27 cellular contexts compared by ENCODE assay signal in genomic region chr12:93796719-93797118, GRCh38.
"Had no signal": no experiment of that assay in that cellular context is flagged by ENCODE, and none has a peak within 500 bp of the region (broad histone marks: within the 10 kb centered on the region; RNA-seq: fewer than 3 reads in every experiment).

No MANE protein-coding gene starts in this region.

- H3K9me3 ChIP-seq: lower lobe of right lung, mucosa of descending colon, ovary, prostate gland, sigmoid colon, spleen, tibial nerve, vagina had no signal

- H3K27me3 ChIP-seq: ovary, sigmoid colon, spleen, tibial nerve, vagina had no signal

- H3K4me3 Mint-ChIP-seq: natural killer cell treated with Interleukin-12 subunit alpha and Interleukin-12 subunit beta and Interleukin-15 and Interleukin-18, amount 100 ng/mL, for 72 hours; stimulated activated memory B cell treated with anti-CD40 and anti-IgM and Interleukin-4, amounts not matched to agents 10 μg/mL and 1 μg/mL and 100 μg/mL, for 72 hours; stimulated activated naive CD8-positive, alpha-beta T cell treated with anti-CD3 and anti-CD28 coated beads, Interleukin-15, amount 100 ng/mL, for 72 hours; type B pancreatic cell had no signal

- H3K27ac Mint-ChIP-seq: naive thymus-derived CD4-positive, alpha-beta T cell; natural killer cell treated with Interleukin-12 subunit alpha and Interleukin-12 subunit beta and Interleukin-15 and Interleukin-18, amount 100 ng/mL, for 72 hours; stimulated activated memory B cell treated with anti-CD40 and anti-IgM and Interleukin-4, amounts not matched to agents 10 μg/mL and 1 μg/mL and 100 μg/mL, for 72 hours; stimulated activated naive CD8-positive, alpha-beta T cell treated with anti-CD3 and anti-CD28 coated beads, Interleukin-15, amount 100 ng/mL, for 72 hours; type B pancreatic cell had no signal

- H3K9me3 Mint-ChIP-seq: naive thymus-derived CD4-positive, alpha-beta T cell; natural killer cell treated with Interleukin-12 subunit alpha and Interleukin-12 subunit beta and Interleukin-15 and Interleukin-18, amount 100 ng/mL, for 72 hours; stimulated activated naive CD8-positive, alpha-beta T cell treated with anti-CD3 and anti-CD28 coated beads, Interleukin-15, amount 100 ng/mL, for 72 hours had no signal

- H3K27me3 Mint-ChIP-seq: naive thymus-derived CD4-positive, alpha-beta T cell; natural killer cell treated with Interleukin-12 subunit alpha and Interleukin-12 subunit beta and Interleukin-15 and Interleukin-18, amount 100 ng/mL, for 72 hours; stimulated activated memory B cell treated with anti-CD40 and anti-IgM and Interleukin-4, amounts not matched to agents 10 μg/mL and 1 μg/mL and 100 μg/mL, for 72 hours; stimulated activated naive CD8-positive, alpha-beta T cell treated with anti-CD3 and anti-CD28 coated beads, Interleukin-15, amount 100 ng/mL, for 72 hours; type B pancreatic cell had no signal

- H3K4me3 ChIP-seq: lower lobe of right lung, mucosa of descending colon, ovary, prostate gland, sigmoid colon, spleen, tibial nerve, vagina had no signal

- H3K4me1 ChIP-seq: lower lobe of right lung, prostate gland, spleen, vagina had no signal

- H3K4me1 Mint-ChIP-seq: stimulated activated memory B cell treated with anti-CD40 and anti-IgM and Interleukin-4, amounts not matched to agents 10 μg/mL and 1 μg/mL and 100 μg/mL, for 72 hours had no signal

- H3K36me3 ChIP-seq: lower lobe of right lung, ovary, prostate gland, sigmoid colon, spleen, tibial nerve, vagina had no signal

- H3K36me3 Mint-ChIP-seq: type B pancreatic cell had no signal

- ATAC-seq: left cardiac atrium; left lobe of liver; lower lobe of right lung; mucosa of descending colon; naive thymus-derived CD4-positive, alpha-beta T cell; natural killer cell treated with Interleukin-12 subunit alpha and Interleukin-12 subunit beta and Interleukin-15 and Interleukin-18, amount 100 ng/mL, for 72 hours; right cardiac atrium; stimulated activated memory B cell treated with anti-CD40 and anti-IgM and Interleukin-4, amounts not matched to agents 10 μg/mL and 1 μg/mL and 100 μg/mL, for 72 hours; stimulated activated naive CD8-positive, alpha-beta T cell treated with anti-CD3 and anti-CD28 coated beads, Interleukin-15, amount 100 ng/mL, for 72 hours had no signal

- DNase-seq: hippocampal formation; kidney glomerular epithelial cell; left cardiac atrium; lower lobe of right lung; midbrain; mucosa of descending colon; naive thymus-derived CD4-positive, alpha-beta T cell; ovary; posterior cingulate gyrus; retina; right cardiac atrium; sigmoid colon; small intestine; spleen; stimulated activated CD4-positive, alpha-beta T cell treated with anti-CD3 and anti-CD28 coated beads, Interleukin-2, amount 100 ng/mL, for 48 hours; stimulated activated CD4-positive, alpha-beta T cell treated with anti-CD3 and anti-CD28 coated beads, Interleukin-4, amount 100 ng/mL, for 4 hours; stimulated activated CD8-positive, alpha-beta memory T cell treated with anti-CD3 and anti-CD28 coated beads, Interleukin-4, amount 100 ng/mL, for 48 hours; stimulated activated naive CD4-positive, alpha-beta T cell treated with Interleukin-2 at 50 U/mL for 16 hours; stimulated activated naive CD8-positive, alpha-beta T cell treated with anti-CD3 and anti-CD28 coated beads, Interleukin-15, amount 100 ng/mL, for 72 hours; substantia nigra had no signal

- H3K27ac ChIP-seq: lower lobe of right lung, ovary, prostate gland, sigmoid colon, spleen, tibial nerve, vagina had no signal
